Comparison of ENCODE assay signal across 27 cellular contexts in genomic region chr16:17336501-17336900, GRCh38.
A peak's percentile ranks its signal among the peaks of the same experiment; 100 is the strongest.
DNase-seq lines count a peak whose midpoint lies in the region; ATAC-seq, FAIRE-seq and TF ChIP-seq lines count a peak whose summit lies in the region.
"Had no signal": no experiment of that assay in that cellular context is flagged by ENCODE, and none has a peak within 500 bp of the region (broad histone marks: within the 10 kb centered on the region; RNA-seq: fewer than 3 reads in every experiment).

No MANE protein-coding gene starts in this region.

- DNase-seq in SK-N-SH (no peak), H1 (ENCODE audit: low read depth in 1 of 2, low spot score in 2 of 2) (no peak), tibial artery (peak in 1 of 2 donors; percentile 60), DMS79 (lab: John Stamatoyannopoulos, UW) (no peak), H4 (ENCODE audit: low spot score) (no peak)
- DNase-seq in activated T-cell treated with anti-CD3 and anti-CD28 coated beads, Interleukin-2, amount 50 U/mL, for 1 hour: no peak
- DNase-seq: 8988T; activated CD4-positive, CD25-positive, alpha-beta regulatory T cell; activated CD8-positive, alpha-beta memory T cell treated with anti-CD3 and anti-CD28 coated beads, Interleukin-2, amount 50 U/mL, for 48 hours; activated naive CD4-positive, alpha-beta T cell treated with anti-CD3 and anti-CD28 coated beads, Interleukin-2, amount 10 ng/mL, durations not matched to agents 7 days and 5 days; brain microvascular endothelial cell; GOT3; left cardiac atrium; mammary epithelial cell; MV-4-11; NCI-H1436 treated with DMSO at 0.1 percent for 48 hours; right lobe of liver; RPMI8226; stimulated activated CD4-positive, alpha-beta T cell treated with anti-CD3 and anti-CD28 coated beads, Interleukin-4, amount 100 ng/mL, for 1 hour; T-helper 1 cell; upper lobe of right lung had no signal

- H3K79me1 ChIP-seq in H1 (ENCODE audit: low read depth, low read length): peaks cover 5% of the 10 kb centered on the region

- H3K23me2 ChIP-seq in H1 (ENCODE audit: low read depth, low read length): peaks cover 3% of the 10 kb centered on the region; the same call in 1 of the 2 replicates

- TF ChIP-seq EP300 in SK-N-SH (IDR thresholded peaks at IDR 0.05; ENCODE audit: borderline replicate concordance in 1 of 2, low read depth in 1 of 2, low read length in 1 of 2) (no peak), H1 (IDR thresholded peaks at IDR 0.05; ENCODE audit: borderline replicate concordance in 1 of 2, low read depth in 2 of 2, low read length in 2 of 2) (no peak)

- intact Hi-C loops in tibial artery (cut with DNase I; ENCODE audit: low total_unique reads): no loop called here

- H3K14ac ChIP-seq in H1 (ENCODE audit: insufficient read length): no peak overlapping the region

- H3K27ac ChIP-seq in SK-N-SH (ENCODE audit: low read depth in 2 of 2, low read length in 1 of 2) (peak overlapping the region in 1 of 2 experiments; percentile 36; a peak in 2 of 4 replicates), H1 (ENCODE audit: low read depth, low read length) (no peak overlapping the region), parathyroid adenoma (peak overlapping the region; percentile 66), tibial artery (peak overlapping the region; percentile 48 to 63)
- H3K27ac ChIP-seq: brain microvascular endothelial cell, right lobe of liver, SJSA1, upper lobe of right lung had no signal

- peaks cover 4 to 8% of the 10 kb centered on the region in 2 experiments; a peak in 2 of 4 replicates for H3K4me1 ChIP-seq in SK-N-SH (ENCODE audit: control insufficient read depth in 1 of 2, insufficient read depth in 2 of 2, low read depth in 1 of 2, low read length in 1 of 2)
- H3K4me1 ChIP-seq in H1 (replicated peaks in 1 of 4; ENCODE audit: control insufficient read depth in 3 of 4, insufficient read depth in 4 of 4, low read length in 3 of 4): no peaks in the 10 kb centered on the region
- peaks cover 6% of the 10 kb centered on the region for H3K4me1 ChIP-seq in parathyroid adenoma
- peaks cover 0 to 38% (median 14%) of the 10 kb centered on the region in 4 donors for H3K4me1 ChIP-seq in tibial artery
- H3K4me1 ChIP-seq: right lobe of liver had no signal

- no peak overlapping the region for H2AFZ ChIP-seq in SK-N-SH (ENCODE audit: low read depth)
- no peak overlapping the region for H2AFZ ChIP-seq in H1 (ENCODE audit: low read length)
- peak overlapping the region; percentile 30 for H2AFZ ChIP-seq in parathyroid adenoma

- H2BK5ac ChIP-seq in H1 (ENCODE audit: low read depth, low read length): no peak overlapping the region

- ATAC-seq in SK-N-SH treated with all-trans-retinoic acid at 6 μM for 48 hours: peak; percentile 18; the same call in 2 of the 3 replicates
- ATAC-seq: left cardiac atrium, right lobe of liver, upper lobe of right lung had no signal

- H3K36me3 ChIP-seq in SK-N-SH (replicated peaks in 1 of 2; ENCODE audit: control insufficient read depth in 1 of 2, insufficient read depth in 2 of 2, low read length in 1 of 2) (peaks cover 0 to 3% of the 10 kb centered on the region in 2 experiments), H1 (ENCODE audit: control insufficient read depth in 2 of 4, insufficient read depth in 4 of 4, low read length in 3 of 4) (no peaks in the 10 kb centered on the region), parathyroid adenoma (ENCODE audit: control insufficient read depth, insufficient read depth, low read length) (no peaks in the 10 kb centered on the region), tibial artery (no peaks in the 10 kb centered on the region)
- H3K36me3 ChIP-seq: adrenal gland, brain microvascular endothelial cell, right lobe of liver, SJSA1, upper lobe of right lung had no signal

- no peak overlapping the region for H2BK12ac ChIP-seq in H1 (ENCODE audit: low read depth, low read length)

- no peak for TF ChIP-seq RAD21 in SK-N-SH (IDR thresholded peaks at IDR 0.05; ENCODE audit: low read length)
- TF ChIP-seq RAD21 in H1 (IDR thresholded peaks at IDR 0.05 in 1 of 2, conservative IDR thresholded peaks at IDR 0.05 in 1 of 2; ENCODE audit: low read depth in 2 of 2, low read length in 2 of 2): no peak

- no peaks in the 10 kb centered on the region for H3K9me2 ChIP-seq in SK-N-SH

- H3K4me3 ChIP-seq in SK-N-SH (ENCODE audit: low read depth in 2 of 2, low read length in 1 of 2): no peak overlapping the region
- H3K4me3 ChIP-seq in H1 (ENCODE audit: extremely low read depth in 1 of 4, insufficient read depth in 2 of 4, low read depth in 3 of 4, low read length in 4 of 4): no peak overlapping the region
- H3K4me3 ChIP-seq in parathyroid adenoma (ENCODE audit: low read depth, low read length): no peak overlapping the region
- no peak overlapping the region for H3K4me3 ChIP-seq in tibial artery
- H3K4me3 ChIP-seq: adrenal gland, right lobe of liver, SJSA1, upper lobe of right lung had no signal

- CTCF ChIA-PET in SK-N-SH (lab: Yijun Ruan, JAX): no interaction called here
- CTCF ChIA-PET in H1 (lab: Charles Lee; ENCODE audit: partially characterized antibody): interaction anchor here (1.1 kb wide), 1 partner anchor 12 kb away, joined by 3 read pairs; no protein-coding TSS in a partner anchor

- 90% methylated on average over 9 of the region's 9 CpGs for WGBS in SK-N-SH (ENCODE audit: low lambda C conversion rate)
- WGBS in H1 (ENCODE audit: extremely low coverage in 1 of 2, insufficient coverage in 1 of 2, insufficient read length in 1 of 2, insufficient replicate concordance in 2 of 2, low coverage in 1 of 2, low lambda C conversion rate in 2 of 2, missing lambda C conversion rate in 1 of 2), 2 experiments: 89% methylated on average over 9 of the region's 9 CpGs; no CpG with 5 or more reads in 1 of the 2 experiments

- H3K4ac ChIP-seq in H1 (replicated peaks; ENCODE audit: insufficient read length, low read depth, low read length): no peak overlapping the region

- H3K18ac ChIP-seq in H1 (ENCODE audit: extremely low read depth, low read length): 0 out of 2 replicates have a peak overlapping the region, but pooled peaks have one; percentile 1

- no peak overlapping the region for H4K91ac ChIP-seq in H1 (replicated peaks; ENCODE audit: insufficient read length, low read length)

- TF ChIP-seq CTCF in SK-N-SH (IDR thresholded peaks at IDR 0.05) (no peak), H1 (IDR thresholded peaks at IDR 0.05; ENCODE audit: control extremely low read depth in 1 of 3, insufficient read depth in 1 of 3, low read depth in 1 of 3, low read length in 3 of 3) (no peak), parathyroid adenoma (IDR thresholded peaks at IDR 0.05) (no peak), tibial artery (IDR thresholded peaks at IDR 0.05) (no peak)

- H3F3A ChIP-seq in SK-N-SH (replicated peaks; ENCODE audit: insufficient read depth): peaks cover 27% of the 10 kb centered on the region

- H3K23ac ChIP-seq in H1 (ENCODE audit: insufficient read length): no peak overlapping the region

- H2BK120ac ChIP-seq in H1 (replicated peaks; ENCODE audit: low read depth, low read length): no peak overlapping the region

- H2BK15ac ChIP-seq in H1 (ENCODE audit: low read length): no peak overlapping the region; the same call in 1 of the 2 replicates

- no peak overlapping the region for H2BK20ac ChIP-seq in H1 (ENCODE audit: low read length)

- H4K20me1 ChIP-seq in SK-N-SH (ENCODE audit: insufficient read depth): peaks cover 95% of the 10 kb centered on the region
- H4K20me1 ChIP-seq in H1 (replicated peaks in 1 of 2; ENCODE audit: control insufficient read depth in 1 of 2, insufficient read depth in 2 of 2, low read length in 2 of 2): peaks cover 0 to 2% of the 10 kb centered on the region in 2 experiments

- no peak overlapping the region for H2AK5ac ChIP-seq in H1 (ENCODE audit: low read depth, low read length)

- H3K27me3 ChIP-seq in SK-N-SH (ENCODE audit: insufficient read depth) (no peaks in the 10 kb centered on the region), H1 (replicated peaks in 1 of 4; ENCODE audit: control insufficient read depth in 3 of 4, extremely low read depth in 1 of 4, insufficient read depth in 3 of 4, low read length in 3 of 4) (no peaks in the 10 kb centered on the region), parathyroid adenoma (ENCODE audit: control insufficient read depth, insufficient read depth, low read length) (no peaks in the 10 kb centered on the region), tibial artery (no peaks in the 10 kb centered on the region)
- H3K27me3 ChIP-seq: adrenal gland, brain microvascular endothelial cell, right lobe of liver, SJSA1, upper lobe of right lung had no signal

- H3K9me3 ChIP-seq in SK-N-SH: no peaks in the 10 kb centered on the region
- no peaks in the 10 kb centered on the region for H3K9me3 ChIP-seq in H1 (ENCODE audit: insufficient read depth in 2 of 2, low read depth in 1 of 2, low read length in 1 of 2)
- no peaks in the 10 kb centered on the region for H3K9me3 ChIP-seq in parathyroid adenoma (ENCODE audit: control insufficient read depth, low read length)
- H3K9me3 ChIP-seq in tibial artery: no peaks in the 10 kb centered on the region
- H3K9me3 ChIP-seq: adrenal gland, right lobe of liver, SJSA1, upper lobe of right lung had no signal

- no peak overlapping the region for H4K5ac ChIP-seq in H1 (ENCODE audit: insufficient read length, low read depth, low read length)

- H3K9ac ChIP-seq in SK-N-SH: no peak overlapping the region
- no peak overlapping the region for H3K9ac ChIP-seq in H1 (replicated peaks in 1 of 4; ENCODE audit: extremely low read depth in 1 of 4, low read depth in 3 of 4, low read length in 3 of 4)
- no peak overlapping the region for H3K9ac ChIP-seq in parathyroid adenoma

- FAIRE-seq in H1 (lab: Jason Lieb, UNC): no peak
- FAIRE-seq: GM18507, TTC549 had no signal

- H3K4me2 ChIP-seq in SK-N-SH (no peak overlapping the region), H1 (ENCODE audit: insufficient read depth in 1 of 2, low read depth in 2 of 2, low read length in 2 of 2) (no peak overlapping the region), parathyroid adenoma (ENCODE audit: low read length) (no peak overlapping the region)

- POLR2A ChIA-PET in SK-N-SH (lab: Yijun Ruan, JAX) (no interaction called here), H1 (lab: Charles Lee; ENCODE audit: partially characterized antibody) (no interaction called here)

- H4K8ac ChIP-seq in H1 (ENCODE audit: extremely low read depth, insufficient read depth, low read length): no peak overlapping the region

- H3K56ac ChIP-seq in H1 (replicated peaks; ENCODE audit: insufficient read length, low read depth, low read length): no peak overlapping the region

- peaks cover 99% of the 10 kb centered on the region for H3K79me2 ChIP-seq in SK-N-SH (ENCODE audit: insufficient read depth)
- H3K79me2 ChIP-seq in H1 (ENCODE audit: control insufficient read depth in 1 of 2, insufficient read depth in 2 of 2, low read length in 2 of 2): peaks cover 0 to 4% of the 10 kb centered on the region in 2 experiments; a peak in 1 of 4 replicates
- H3K79me2 ChIP-seq in parathyroid adenoma: no peaks in the 10 kb centered on the region

- TF ChIP-seq POLR2A in H1 (IDR thresholded peaks at IDR 0.05; ENCODE audit: control extremely low read depth in 1 of 2, low read depth in 2 of 2, low read length in 2 of 2): no peak

TF ChIP-seq in SK-N-SH treated with all-trans-retinoic acid at 6 μM for 48 hours, 23 proteins besides CTCF, POLR2A, EP300 and RAD21 (continues in another document):
- no peak for TF ChIP-seq ZNF8 (CRISPR knock-in tag; IDR thresholded peaks at IDR 0.05)

TF ChIP-seq in H1, 55 proteins besides CTCF, POLR2A, EP300 and RAD21 (continues in another document):
- no peak for TF ChIP-seq TAF1 (IDR thresholded peaks at IDR 0.05; ENCODE audit: low read depth, low read length)
